8 cellular contexts compared by ENCODE assay signal in the genomic region with DNA sequence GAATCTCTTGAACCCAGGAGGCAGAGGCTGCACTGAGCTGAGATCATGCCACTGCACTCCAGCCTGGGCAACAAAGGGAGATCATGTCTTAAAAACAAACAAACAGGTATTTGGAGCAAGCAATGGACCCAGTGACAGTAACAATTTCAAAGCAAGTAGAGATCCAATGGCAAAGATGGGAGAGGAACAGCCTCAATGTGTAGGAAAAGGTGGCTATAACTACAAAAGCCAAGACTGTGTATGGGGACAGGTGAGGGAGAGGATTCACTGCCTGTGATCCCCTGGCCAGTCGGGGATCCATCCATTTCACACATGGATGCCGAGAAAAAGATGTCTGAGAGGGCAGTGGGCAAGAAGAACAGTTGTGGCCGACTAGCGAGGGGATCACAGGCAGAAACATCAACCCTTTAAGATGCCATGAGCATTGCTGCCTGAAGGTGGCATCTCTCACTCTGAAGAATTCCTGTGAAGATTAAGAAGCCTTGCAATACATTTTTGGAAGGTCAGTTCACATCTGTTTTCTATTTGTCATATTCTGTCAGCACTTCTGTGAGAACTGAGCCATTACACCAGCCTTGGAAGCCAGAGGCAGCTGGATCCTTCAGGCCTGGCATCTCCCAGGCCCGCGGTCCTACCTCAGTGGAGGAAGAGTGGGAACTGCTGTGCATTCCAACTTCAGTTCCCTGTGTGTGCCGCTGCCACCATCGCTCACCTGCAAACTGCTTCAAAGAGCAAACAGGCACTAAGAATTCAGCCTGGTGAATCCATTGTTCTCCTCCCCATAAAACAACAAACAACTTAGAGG. TPM values are rescaled to one million over a fixed set of nuclear protein-coding genes. Genes with fewer than 3 reads are reported as not detected.
DNase-seq lines count a peak whose midpoint lies in the region; ATAC-seq, FAIRE-seq and TF ChIP-seq lines count a peak whose summit lies in the region.

No MANE protein-coding gene starts in this region.

- POLR2A ChIA-PET in Caco-2 (lab: Charles Lee) = no interaction called here

- peaks cover 64% of the 10 kb centered on the region for H3K4me1 Mint-ChIP-seq in Caco-2 (ENCODE audit: low read depth, unreplicated experiment)

- H3K36me3 Mint-ChIP-seq in Caco-2 (ENCODE audit: insufficient read depth, unreplicated experiment) = peaks cover 33% of the 10 kb centered on the region

- H3K4me1 ChIP-seq in Caco-2 (peaks cover 56% of the 10 kb centered on the region), ectodermal cell (ENCODE audit: control insufficient read depth, insufficient read depth, low read length) (no peaks in the 10 kb centered on the region)

- H3K4me3 ChIP-seq in Caco-2 (ENCODE audit: low read depth, low read length) = peak overlapping the region; percentile 23
- no peak overlapping the region for H3K4me3 ChIP-seq in ectodermal cell (ENCODE audit: insufficient read depth, low read depth, low read length)
- no peak overlapping the region for H3K4me3 ChIP-seq in lower leg skin (ENCODE audit: low read depth, poor library complexity, severe bottlenecking)

- H3K9me3 Mint-ChIP-seq in Caco-2 (ENCODE audit: unreplicated experiment) = no peaks in the 10 kb centered on the region

- H3K27me3 ChIP-seq in Caco-2 (replicated peaks; ENCODE audit: control insufficient read depth, insufficient read depth, low read length) (no peaks in the 10 kb centered on the region), ectodermal cell (ENCODE audit: control insufficient read depth, insufficient read depth, low read length, poor library complexity, severe bottlenecking) (no peaks in the 10 kb centered on the region)

- TF ChIP-seq CTCF in Caco-2 (IDR thresholded peaks at IDR 0.05; ENCODE audit: insufficient read depth in 1 of 2, low read depth in 1 of 2, low read length in 1 of 2, severe bottlenecking in 1 of 2, unreplicated experiment in 1 of 2) = peak; percentile 82 to 88
- TF ChIP-seq CTCF in lower leg skin (IDR thresholded peaks at IDR 0.05) = peak in 1 of 3 donors; percentile 55

- no peak for ATAC-seq in HG02970 (IDR thresholded peaks at IDR 0.05; ENCODE audit: low FRiP score, unreplicated experiment)

- no peaks in the 10 kb centered on the region for H3K27me3 Mint-ChIP-seq in Caco-2 (ENCODE audit: insufficient read depth, unreplicated experiment)

- H3K9me3 ChIP-seq in Caco-2 (no peaks in the 10 kb centered on the region), ectodermal cell (ENCODE audit: control insufficient read depth, low read length) (no peaks in the 10 kb centered on the region)

- peak overlapping the region; percentile 99 for H3K27ac Mint-ChIP-seq in Caco-2 (ENCODE audit: unreplicated experiment)

- DNase-seq in Caco-2 = peak; percentile 85 to 89
- peak; percentile 53 for DNase-seq in H4 (ENCODE audit: low spot score)
- DNase-seq in lower leg skin (ENCODE audit: low spot score in 2 of 2) = peak; percentile 51 to 86
- peak; percentile 20 for DNase-seq in urothelium cell line (ENCODE audit: low spot score)
- no peak for DNase-seq in GF-D8 (lab: John Stamatoyannopoulos, UW)

- CTCF ChIA-PET in Caco-2 (lab: Charles Lee) = no interaction called here

- 69 to 73% methylated on average over 8 of the region's 8 CpGs for WGBS in ectodermal cell, 2 experiments
- WGBS in lower leg skin, 2 donors = 36 to 38% methylated on average over 8 of the region's 8 CpGs

- peak overlapping the region; percentile 78 for H3K4me3 Mint-ChIP-seq in Caco-2 (ENCODE audit: unreplicated experiment)

- no peak for FAIRE-seq in urothelium cell line (lab: Jason Lieb, UNC)

- intact Hi-C loops in Caco-2 (cut with micrococcal nuclease; ENCODE audit: unreplicated experiment) = loop anchor here (1.0 kb wide), 9 partner anchors 13 to 323 kb away; a partner anchor contains a TSS
- intact Hi-C loops in lower leg skin (cut with DNase I; ENCODE audit: low total_unique reads) = loop anchor here (10.0 kb wide), 1 partner anchor 159 kb away; no protein-coding TSS in a partner anchor

- peak overlapping the region; percentile 40 for H3K27ac ChIP-seq in ectodermal cell (ENCODE audit: insufficient read depth, low read depth, low read length, poor library complexity, severe bottlenecking)

- TF ChIP-seq POLR2A in lower leg skin (IDR thresholded peaks at IDR 0.05) = no peak

- BruUV-seq in Caco-2 (replicated peaks; lab: Mats Ljungman, UMichigan) = TSS peak; percentile 26

- H3K36me3 ChIP-seq in Caco-2 (ENCODE audit: control insufficient read depth, insufficient read depth, low read length) (no peaks in the 10 kb centered on the region), ectodermal cell (ENCODE audit: control insufficient read depth, insufficient read depth, low read length) (no peaks in the 10 kb centered on the region)

TF ChIP-seq in PFSK-1, 5 proteins besides CTCF, POLR2A, EP300 and RAD21:
- TF ChIP-seq TAF1 (IDR thresholded peaks at IDR 0.05; ENCODE audit: borderline replicate concordance, insufficient read depth, low read length) = peak; percentile 40; the same call in 1 of the 2 replicates
- no peak for TF ChIP-seq FOXP2 (optimal IDR thresholded peaks at IDR 0.05; ENCODE audit: borderline replicate concordance, extremely low read depth, extremely low read length, insufficient read depth)

RNA-seq across cellular contexts. Expression of a gene that starts 54.5 kb away (rescaled TPM):
- total RNA-seq in Caco-2 (2022) = 82.3 and 86.5 TPM in 2 replicates
- total RNA-seq in H4 (2014; rRNA removed; shearing (Covaris generic)) = 17.8 and 34.4 TPM in 2 replicates
- polyA plus RNA-seq in PFSK-1 (2012; ENCODE audit: insufficient read length, low read depth) = 4.9 TPM
- 38.4 TPM for polyA plus RNA-seq in ectodermal cell (2013, experiment 1 of 4)
- polyA plus RNA-seq in ectodermal cell (2013, experiment 2 of 4) = 38.1 TPM
- polyA plus RNA-seq in ectodermal cell (2013, experiment 3 of 4) = 29.9 TPM
- polyA plus RNA-seq in ectodermal cell (2013, experiment 4 of 4) = 37.0 TPM
- 10 to 100 TPM; 33.7 to 64.7 (median 43.5) TPM for total RNA-seq in lower leg skin

RNA-seq across cellular contexts. Expression of a gene that starts 56.1 kb away (rescaled TPM):
- 40.9 and 42.6 TPM in 2 replicates for total RNA-seq in Caco-2 (2022)
- 33.1 and 57.2 TPM in 2 replicates for total RNA-seq in H4 (2014; rRNA removed; shearing (Covaris generic))
- polyA plus RNA-seq in PFSK-1 (2012; ENCODE audit: insufficient read length, low read depth) = 14.6 TPM
- polyA plus RNA-seq in ectodermal cell (2013, experiment 1 of 4) = 52.3 TPM
- polyA plus RNA-seq in ectodermal cell (2013, experiment 2 of 4) = 48.3 TPM
- polyA plus RNA-seq in ectodermal cell (2013, experiment 3 of 4) = 38.6 TPM
- 39.7 TPM for polyA plus RNA-seq in ectodermal cell (2013, experiment 4 of 4)
- total RNA-seq in lower leg skin = 10 to 100 TPM; 10.0 to 21.7 (median 16.8) TPM
